In the genomic region with DNA sequence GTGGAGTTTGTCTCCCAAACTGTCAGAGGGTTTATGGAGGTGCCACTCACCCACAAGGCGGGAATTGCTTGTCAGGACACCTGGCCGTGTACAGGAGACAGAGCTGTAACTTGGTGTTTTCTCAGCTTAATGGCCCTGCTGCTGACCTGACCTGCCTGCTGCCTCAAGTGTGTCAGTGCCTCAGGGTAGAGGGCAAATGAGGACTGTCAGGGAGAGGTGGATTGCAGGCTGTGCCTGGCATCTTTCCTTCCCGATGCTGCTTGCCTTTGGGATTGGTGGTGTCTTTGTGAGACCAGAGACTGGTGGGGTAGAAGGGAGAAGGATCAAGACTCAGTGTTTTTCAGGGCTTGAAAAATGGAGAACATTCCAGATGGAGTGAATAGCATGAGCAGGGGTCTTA, we compare ENCODE assay signal across 20 cellular contexts. TPM values are rescaled to one million over a fixed set of nuclear protein-coding genes. Genes with fewer than 3 reads are reported as not detected.
DNase-seq lines count a peak whose midpoint lies in the region; ATAC-seq and TF ChIP-seq lines count a peak whose summit lies in the region.
"Had no signal": no experiment of that assay in that cellular context is flagged by ENCODE, and none has a peak within 500 bp of the region (broad histone marks: within the 10 kb centered on the region; RNA-seq: fewer than 3 reads in every experiment).

No MANE protein-coding gene starts in this region.

- no peaks in the 10 kb centered on the region for H3K27me3 ChIP-seq in layer of hippocampus (ENCODE audit: control insufficient read depth, insufficient read depth, low read length)
- H3K27me3 ChIP-seq: thyroid gland had no signal

- TF ChIP-seq CTCF in WTC11 (IDR thresholded peaks at IDR 0.05): no peak

- POLR2A ChIA-PET in WTC11 (lab: Charles Lee): interaction anchor here (0.6 kb wide), 1 partner anchor 281 kb away, joined by 3 read pairs; no protein-coding TSS in a partner anchor

- H3K27me3 Mint-ChIP-seq in activated T-cell treated with anti-CD3 and anti-CD28 coated beads, Interleukin-2, amount 50 U/mL, for 24 hours: no peaks in the 10 kb centered on the region
- H3K27me3 Mint-ChIP-seq in activated T-cell treated with anti-CD3 and anti-CD28 coated beads, Interleukin-2, amount 50 U/mL, for 4 hours (ENCODE audit: low read depth): no peaks in the 10 kb centered on the region
- no peaks in the 10 kb centered on the region for H3K27me3 Mint-ChIP-seq in WTC11 (ENCODE audit: low read depth)
- H3K27me3 Mint-ChIP-seq in stimulated activated naive B cell treated with anti-CD40 and anti-IgM and Interleukin-4, amounts not matched to agents 10 μg/mL and 1 μg/mL and 100 μg/mL, for 72 hours: no peaks in the 10 kb centered on the region
- H3K27me3 Mint-ChIP-seq: activated CD4-positive, alpha-beta T cell treated with anti-CD3 and anti-CD28 coated beads, Interleukin-2, amount 10 ng/mL, durations not matched to agents 24 days and 14 days; brain; naive thymus-derived CD8-positive, alpha-beta T cell had no signal

- H3K9me3 Mint-ChIP-seq in activated T-cell treated with anti-CD3 and anti-CD28 coated beads, Interleukin-2, amount 50 U/mL, for 24 hours: no peaks in the 10 kb centered on the region
- no peaks in the 10 kb centered on the region for H3K9me3 Mint-ChIP-seq in activated T-cell treated with anti-CD3 and anti-CD28 coated beads, Interleukin-2, amount 50 U/mL, for 4 hours
- no peaks in the 10 kb centered on the region for H3K9me3 Mint-ChIP-seq in WTC11
- H3K9me3 Mint-ChIP-seq in stimulated activated naive B cell treated with anti-CD40 and anti-IgM and Interleukin-4, amounts not matched to agents 10 μg/mL and 1 μg/mL and 100 μg/mL, for 72 hours: no peaks in the 10 kb centered on the region
- H3K9me3 Mint-ChIP-seq: activated CD4-positive, alpha-beta T cell treated with anti-CD3 and anti-CD28 coated beads, Interleukin-2, amount 10 ng/mL, durations not matched to agents 24 days and 14 days; brain; naive thymus-derived CD8-positive, alpha-beta T cell had no signal

- ATAC-seq in activated T-cell treated with anti-CD3 and anti-CD28 coated beads, Interleukin-2, amount 50 U/mL, for 4 hours: no peak
- no peak for ATAC-seq in WTC11
- no peak for ATAC-seq in stimulated activated naive B cell treated with anti-CD40 and anti-IgM and Interleukin-4, amounts not matched to agents 10 μg/mL and 1 μg/mL and 100 μg/mL, for 72 hours (replicated peaks)
- ATAC-seq: naive thymus-derived CD8-positive, alpha-beta T cell had no signal

- no peak for DNase-seq in activated T-cell treated with anti-CD3 and anti-CD28 coated beads, Interleukin-2, amount 50 U/mL, for 24 hours
- no peak for DNase-seq in activated T-cell treated with anti-CD3 and anti-CD28 coated beads, Interleukin-2, amount 50 U/mL, for 4 hours
- no peak for DNase-seq in WTC11 (ENCODE audit: low spot score)
- no peak for DNase-seq in stimulated activated naive B cell treated with anti-CD40 and anti-IgM and Interleukin-4, amounts not matched to agents 10 μg/mL and 1 μg/mL and 100 μg/mL, for 72 hours
- no peak for DNase-seq in stimulated activated CD4-positive, alpha-beta T cell treated with anti-CD3 and anti-CD28 coated beads, Interleukin-1b, Interleukin-23, amount 100 ng/mL, for 48 hours
- no peak for DNase-seq in SHP77 (lab: John Stamatoyannopoulos, UW)
- DNase-seq in HPDE6-E6E7 (ENCODE audit: extremely low spot score): no peak
- DNase-seq: activated CD4-positive, alpha-beta T cell treated with anti-CD3 and anti-CD28 coated beads, Interleukin-2, amount 10 ng/mL, durations not matched to agents 24 days and 14 days; activated naive CD4-positive, alpha-beta T cell treated with anti-CD3 and anti-CD28 coated beads, Interleukin-2, amount 50 U/mL, for 16 hours; C1 segment of cervical spinal cord; DMS79 treated with DMSO at 0.1 percent for 48 hours; effector CD4-positive, alpha-beta T cell; islet precursor cell; naive thymus-derived CD8-positive, alpha-beta T cell; thyroid gland had no signal

- H3K27ac ChIP-seq in layer of hippocampus (ENCODE audit: low read depth, low read length): peak overlapping the region; percentile 59
- H3K27ac ChIP-seq: parathyroid adenoma, thyroid gland had no signal

- H3K36me3 Mint-ChIP-seq in activated T-cell treated with anti-CD3 and anti-CD28 coated beads, Interleukin-2, amount 50 U/mL, for 24 hours (ENCODE audit: low read depth): peaks cover 99% of the 10 kb centered on the region
- peaks cover 31% of the 10 kb centered on the region for H3K36me3 Mint-ChIP-seq in activated T-cell treated with anti-CD3 and anti-CD28 coated beads, Interleukin-2, amount 50 U/mL, for 4 hours (ENCODE audit: insufficient read depth)
- H3K36me3 Mint-ChIP-seq in WTC11: peaks cover 57% of the 10 kb centered on the region
- H3K36me3 Mint-ChIP-seq in stimulated activated naive B cell treated with anti-CD40 and anti-IgM and Interleukin-4, amounts not matched to agents 10 μg/mL and 1 μg/mL and 100 μg/mL, for 72 hours: peaks cover 37 to 49% of the 10 kb centered on the region in 2 donors

- CTCF ChIA-PET in WTC11 (lab: Charles Lee): interaction anchor here (0.5 to 6.9 kb wide), 2 partner anchors 9 to 404 kb away, joined by 3 to 42 read pairs; no protein-coding TSS in a partner anchor

- peaks cover 5% of the 10 kb centered on the region for H3K4me1 Mint-ChIP-seq in activated T-cell treated with anti-CD3 and anti-CD28 coated beads, Interleukin-2, amount 50 U/mL, for 24 hours (ENCODE audit: low read depth)
- H3K4me1 Mint-ChIP-seq in activated T-cell treated with anti-CD3 and anti-CD28 coated beads, Interleukin-2, amount 50 U/mL, for 4 hours (ENCODE audit: low read depth): no peaks in the 10 kb centered on the region
- H3K4me1 Mint-ChIP-seq in WTC11: no peaks in the 10 kb centered on the region
- H3K4me1 Mint-ChIP-seq in stimulated activated naive B cell treated with anti-CD40 and anti-IgM and Interleukin-4, amounts not matched to agents 10 μg/mL and 1 μg/mL and 100 μg/mL, for 72 hours: peaks cover 6 to 8% of the 10 kb centered on the region in 2 donors
- H3K4me1 Mint-ChIP-seq: activated CD4-positive, alpha-beta T cell treated with anti-CD3 and anti-CD28 coated beads, Interleukin-2, amount 10 ng/mL, durations not matched to agents 24 days and 14 days had no signal

- no peak overlapping the region for H3K4me3 Mint-ChIP-seq in activated T-cell treated with anti-CD3 and anti-CD28 coated beads, Interleukin-2, amount 50 U/mL, for 24 hours
- H3K4me3 Mint-ChIP-seq in activated T-cell treated with anti-CD3 and anti-CD28 coated beads, Interleukin-2, amount 50 U/mL, for 4 hours: no peak overlapping the region
- no peak overlapping the region for H3K4me3 Mint-ChIP-seq in WTC11
- no peak overlapping the region for H3K4me3 Mint-ChIP-seq in stimulated activated naive B cell treated with anti-CD40 and anti-IgM and Interleukin-4, amounts not matched to agents 10 μg/mL and 1 μg/mL and 100 μg/mL, for 72 hours
- H3K4me3 Mint-ChIP-seq: activated CD4-positive, alpha-beta T cell treated with anti-CD3 and anti-CD28 coated beads, Interleukin-2, amount 10 ng/mL, durations not matched to agents 24 days and 14 days; brain; naive thymus-derived CD8-positive, alpha-beta T cell had no signal

- peak overlapping the region; percentile 53 for H3K27ac Mint-ChIP-seq in activated T-cell treated with anti-CD3 and anti-CD28 coated beads, Interleukin-2, amount 50 U/mL, for 24 hours
- H3K27ac Mint-ChIP-seq in WTC11: peak overlapping the region; percentile 7; the same call in 1 of the 2 replicates
- H3K27ac Mint-ChIP-seq in stimulated activated naive B cell treated with anti-CD40 and anti-IgM and Interleukin-4, amounts not matched to agents 10 μg/mL and 1 μg/mL and 100 μg/mL, for 72 hours: peak overlapping the region; percentile 76

TF ChIP-seq in WTC11, 78 proteins besides CTCF, POLR2A, EP300 and RAD21 (continues in another document):
- TF ChIP-seq MXD4 (CRISPR knock-in tag; IDR thresholded peaks at IDR 0.05; ENCODE audit: borderline replicate concordance) (no peak), KAT7 (CRISPR knock-in tag; IDR thresholded peaks at IDR 0.05; ENCODE audit: borderline replicate concordance) (no peak), CREM (CRISPR knock-in tag; IDR thresholded peaks at IDR 0.05) (no peak), FOXJ3 (CRISPR knock-in tag; IDR thresholded peaks at IDR 0.05; ENCODE audit: borderline replicate concordance) (no peak), ZNF138 (CRISPR knock-in tag; conservative IDR thresholded peaks at IDR 0.05) (no peak)
- TF ChIP-seq, protein P1, sequence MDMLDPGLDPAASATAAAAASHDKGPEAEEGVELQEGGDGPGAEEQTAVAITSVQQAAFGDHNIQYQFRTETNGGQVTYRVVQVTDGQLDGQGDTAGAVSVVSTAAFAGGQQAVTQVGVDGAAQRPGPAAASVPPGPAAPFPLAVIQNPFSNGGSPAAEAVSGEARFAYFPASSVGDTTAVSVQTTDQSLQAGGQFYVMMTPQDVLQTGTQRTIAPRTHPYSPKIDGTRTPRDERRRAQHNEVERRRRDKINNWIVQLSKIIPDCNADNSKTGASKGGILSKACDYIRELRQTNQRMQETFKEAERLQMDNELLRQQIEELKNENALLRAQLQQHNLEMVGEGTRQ (CRISPR knock-in tag; IDR thresholded peaks at IDR 0.05): no peak
- TF ChIP-seq, protein P2, sequence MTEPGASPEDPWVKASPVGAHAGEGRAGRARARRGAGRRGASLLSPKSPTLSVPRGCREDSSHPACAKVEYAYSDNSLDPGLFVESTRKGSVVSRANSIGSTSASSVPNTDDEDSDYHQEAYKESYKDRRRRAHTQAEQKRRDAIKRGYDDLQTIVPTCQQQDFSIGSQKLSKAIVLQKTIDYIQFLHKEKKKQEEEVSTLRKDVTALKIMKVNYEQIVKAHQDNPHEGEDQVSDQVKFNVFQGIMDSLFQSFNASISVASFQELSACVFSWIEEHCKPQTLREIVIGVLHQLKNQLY (CRISPR knock-in tag; IDR thresholded peaks at IDR 0.05): no peak
- TF ChIP-seq, protein P3, sequence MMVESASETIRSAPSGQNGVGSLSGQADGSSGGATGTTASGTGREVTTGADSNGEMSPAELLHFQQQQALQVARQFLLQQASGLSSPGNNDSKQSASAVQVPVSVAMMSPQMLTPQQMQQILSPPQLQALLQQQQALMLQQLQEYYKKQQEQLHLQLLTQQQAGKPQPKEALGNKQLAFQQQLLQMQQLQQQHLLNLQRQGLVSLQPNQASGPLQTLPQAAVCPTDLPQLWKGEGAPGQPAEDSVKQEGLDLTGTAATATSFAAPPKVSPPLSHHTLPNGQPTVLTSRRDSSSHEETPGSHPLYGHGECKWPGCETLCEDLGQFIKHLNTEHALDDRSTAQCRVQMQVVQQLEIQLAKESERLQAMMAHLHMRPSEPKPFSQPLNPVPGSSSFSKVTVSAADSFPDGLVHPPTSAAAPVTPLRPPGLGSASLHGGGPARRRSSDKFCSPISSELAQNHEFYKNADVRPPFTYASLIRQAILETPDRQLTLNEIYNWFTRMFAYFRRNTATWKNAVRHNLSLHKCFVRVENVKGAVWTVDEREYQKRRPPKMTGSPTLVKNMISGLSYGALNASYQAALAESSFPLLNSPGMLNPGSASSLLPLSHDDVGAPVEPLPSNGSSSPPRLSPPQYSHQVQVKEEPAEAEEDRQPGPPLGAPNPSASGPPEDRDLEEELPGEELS (CRISPR knock-in tag; IDR thresholded peaks at IDR 0.05): no peak

RNA-seq across cellular contexts. Expression of a gene that starts 31.4 kb away (rescaled TPM):
- 1 to 10 TPM; 1.8 to 3.6 (median 2.2) TPM for total RNA-seq in activated T-cell treated with anti-CD3 and anti-CD28 coated beads, Interleukin-2, amount 50 U/mL, for 4 hours
- 8.2 to 10.9 TPM (median 10.0 TPM) in 3 replicates for total RNA-seq in WTC11 (2021)

RNA-seq across cellular contexts. Expression of a gene that starts 31.6 kb away (rescaled TPM):
- 10 to 100 TPM; 29.4 to 57.2 (median 49.5) TPM for total RNA-seq in activated T-cell treated with anti-CD3 and anti-CD28 coated beads, Interleukin-2, amount 50 U/mL, for 4 hours
- total RNA-seq in WTC11 (2021): 0.74 to 1.6 TPM (median 0.78 TPM) in 3 replicates
- total RNA-seq: H4, RPMI7951 had no signal

Comparison
In these comparisons a context has a peak if more than half of its experiments do, and no peak if none do; other contexts are left out.
1. H3K27ac Mint-ChIP-seq: peak in every context shown above with its lines; median percentile 76 in stimulated activated naive B cell treated with anti-CD40 and anti-IgM and Interleukin-4, amounts not matched to agents 10 μg/mL and 1 μg/mL and 100 μg/mL, for 72 hours; 53 in activated T-cell treated with anti-CD3 and anti-CD28 coated beads, Interleukin-2, amount 50 U/mL, for 24 hours; 7 in WTC11.
2. RNA of a gene that starts 31.6 kb away (total RNA-seq): 29.4 to 57.2 TPM in activated T-cell treated with anti-CD3 and anti-CD28 coated beads, Interleukin-2, amount 50 U/mL, for 4 hours; 0.74 to 1.6 TPM in WTC11; every median in the first group is over 10 times any median in the second.